8 cellular contexts compared by ENCODE assay signal in the genomic region with DNA sequence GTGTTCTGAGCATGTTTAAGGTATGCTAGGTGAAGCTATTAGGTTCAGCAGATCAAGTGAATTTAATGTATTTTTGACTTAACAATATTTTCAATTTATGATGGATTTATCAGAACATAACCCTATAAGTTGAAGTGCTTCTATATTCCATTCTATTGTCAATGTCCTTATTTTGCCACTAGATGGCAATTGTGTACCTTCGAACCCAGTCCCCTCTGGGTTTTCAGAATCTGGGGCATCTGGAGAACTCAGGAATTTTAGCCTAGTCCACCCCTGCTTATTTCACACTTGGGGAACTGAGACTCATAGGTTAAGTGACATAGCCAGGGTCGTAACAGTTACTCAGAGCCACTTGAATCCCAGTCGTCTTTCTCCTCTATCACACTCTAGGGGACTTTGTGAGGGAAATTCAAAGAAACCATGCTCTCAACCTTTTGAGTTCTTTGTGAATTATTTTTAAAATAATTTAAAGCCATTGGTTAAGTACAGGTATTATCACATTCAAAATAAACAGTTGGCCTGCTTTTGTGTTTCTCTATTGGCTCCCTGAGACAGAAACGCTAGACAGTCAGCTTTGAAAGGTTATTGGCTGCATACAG.
DNase-seq lines count a peak whose midpoint lies in the region; ATAC-seq, FAIRE-seq and TF ChIP-seq lines count a peak whose summit lies in the region.

No MANE protein-coding gene starts in this region.

- H2BK5ac ChIP-seq in mesenchymal stem cell (ENCODE audit: low read depth, low read length, poor library complexity, severe bottlenecking) = no peak overlapping the region

- ATAC-seq in omental fat pad (ENCODE audit: low FRiP score) (no peak), HG03565 (IDR thresholded peaks at IDR 0.05; ENCODE audit: unreplicated experiment) (no peak), HG02678 (IDR thresholded peaks at IDR 0.05; ENCODE audit: unreplicated experiment) (no peak)

- DNase-seq in Caki2 (ENCODE audit: low read depth) (peak; percentile 29), HAP-1 (ENCODE audit: low spot score in 2 of 2) (peak; percentile 17 to 40), NT2/D1 (ENCODE audit: low read depth, low spot score) (peak; percentile 20), mesenchymal stem cell (peak; percentile 75), omental fat pad (ENCODE audit: low spot score) (no peak)

- peak overlapping the region in 1 of 2 experiments; percentile 40 for H3K18ac ChIP-seq in mesenchymal stem cell (ENCODE audit: low read depth in 1 of 2, low read length in 2 of 2)

- no peak overlapping the region for H2BK15ac ChIP-seq in mesenchymal stem cell (ENCODE audit: low read depth, poor library complexity, severe bottlenecking)

- H3K27me3 ChIP-seq in HAP-1 (ENCODE audit: low read depth) (no peaks in the 10 kb centered on the region), NT2/D1 (ENCODE audit: insufficient read depth, insufficient read length) (no peaks in the 10 kb centered on the region), mesenchymal stem cell (ENCODE audit: control insufficient read depth in 1 of 2, insufficient read depth in 1 of 2, low read length in 2 of 2) (no peaks in the 10 kb centered on the region)

- peak overlapping the region in 1 of 2 experiments; percentile 18 for H2BK12ac ChIP-seq in mesenchymal stem cell (ENCODE audit: low read length in 2 of 2)

- H2AFZ ChIP-seq in mesenchymal stem cell (ENCODE audit: low read depth, low read length) = no peak overlapping the region

- no peak overlapping the region for H3K23ac ChIP-seq in mesenchymal stem cell (ENCODE audit: low read length in 2 of 2)

- FAIRE-seq in endometrium (lab: Jason Lieb, UNC) = peak; percentile 66

- H3K4me3 ChIP-seq in HAP-1 (no peak overlapping the region), NT2/D1 (ENCODE audit: insufficient read length, low read depth) (no peak overlapping the region), mesenchymal stem cell (ENCODE audit: insufficient read depth in 1 of 2, low read depth in 1 of 2, low read length in 2 of 2) (no peak overlapping the region)

- H4K91ac ChIP-seq in mesenchymal stem cell (ENCODE audit: low read length) = no peak overlapping the region

- H3K36me3 ChIP-seq in HAP-1 (replicated peaks) (no peaks in the 10 kb centered on the region), NT2/D1 (ENCODE audit: insufficient read depth, insufficient read length, low read length) (peaks cover 3% of the 10 kb centered on the region), mesenchymal stem cell (ENCODE audit: control insufficient read depth in 1 of 2, insufficient read depth in 2 of 2, low read depth in 1 of 2, low read length in 2 of 2) (no peaks in the 10 kb centered on the region)

- H3K27ac ChIP-seq in mesenchymal stem cell (ENCODE audit: low read length, poor library complexity, severe bottlenecking) = no peak overlapping the region

- no peak overlapping the region for H3K9ac ChIP-seq in NT2/D1 (ENCODE audit: insufficient read length, low read depth)
- H3K9ac ChIP-seq in mesenchymal stem cell (ENCODE audit: low read length) = peak overlapping the region; percentile 44

- H3K9me3 ChIP-seq in HAP-1 = no peaks in the 10 kb centered on the region
- no peaks in the 10 kb centered on the region for H3K9me3 ChIP-seq in NT2/D1 (ENCODE audit: insufficient read depth, low read length)
- H3K9me3 ChIP-seq in mesenchymal stem cell (ENCODE audit: control insufficient read depth, low read length) = no peaks in the 10 kb centered on the region

- H3K4ac ChIP-seq in mesenchymal stem cell (ENCODE audit: low read depth in 1 of 2, low read length in 2 of 2) = peak overlapping the region in 1 of 2 experiments; percentile 49

- H2AK5ac ChIP-seq in mesenchymal stem cell (ENCODE audit: low read length, severe bottlenecking) = no peak overlapping the region

- no peak overlapping the region for H3K4me2 ChIP-seq in mesenchymal stem cell (ENCODE audit: low read length, poor library complexity, severe bottlenecking)

- no peak overlapping the region for H3K14ac ChIP-seq in mesenchymal stem cell (ENCODE audit: low read length in 2 of 2)

- no peak for TF ChIP-seq CTCF in omental fat pad (IDR thresholded peaks at IDR 0.05)

- no peaks in the 10 kb centered on the region for H3K4me1 ChIP-seq in HAP-1
- no peaks in the 10 kb centered on the region for H3K4me1 ChIP-seq in NT2/D1 (ENCODE audit: insufficient read depth, insufficient read length)
- no peaks in the 10 kb centered on the region for H3K4me1 ChIP-seq in mesenchymal stem cell (ENCODE audit: control insufficient read depth, insufficient read depth, low read depth, low read length)

- H2BK120ac ChIP-seq in mesenchymal stem cell (ENCODE audit: low read depth, low read length) = no peak overlapping the region

- H4K8ac ChIP-seq in mesenchymal stem cell (ENCODE audit: low read length) = no peak overlapping the region

- WGBS in mesenchymal stem cell = 36% methylated on average over 2 of the region's 4 CpGs

- peaks cover 4% of the 10 kb centered on the region for H3K79me1 ChIP-seq in mesenchymal stem cell (replicated peaks; ENCODE audit: low read length, poor library complexity, severe bottlenecking)

- in situ Hi-C loops in Caki2 (cut with HindIII; ENCODE audit: low pct_unique_long_range_greater_than_20kb, low sequenced_read_pairs) (loop anchor here (10.0 kb wide), 1 partner anchor 602 kb away; no protein-coding TSS in a partner anchor), HAP-1 (cut with MboI; ENCODE audit: low sequenced_read_pairs) (no loop called here)
